Comparison of ENCODE assay signal across 13 cellular contexts in genomic region chr17:34305606-34306005, GRCh38. TPM values are rescaled to one million over a fixed set of nuclear protein-coding genes. Genes with fewer than 3 reads are reported as not detected.
DNase-seq lines count a peak whose midpoint lies in the region; ATAC-seq, FAIRE-seq and TF ChIP-seq lines count a peak whose summit lies in the region.
"Had no signal": no experiment of that assay in that cellular context is flagged by ENCODE, and none has a peak within 500 bp of the region (broad histone marks: within the 10 kb centered on the region; RNA-seq: fewer than 3 reads in every experiment).

No MANE protein-coding gene starts in this region.

- no peaks in the 10 kb centered on the region for H3K4me1 ChIP-seq in prostate gland (replicated peaks)

- H3K27me3 ChIP-seq in bronchial epithelial cell (ENCODE audit: control insufficient read depth, insufficient read depth, low read length) (no peaks in the 10 kb centered on the region), prostate gland (replicated peaks; ENCODE audit: insufficient read depth) (no peaks in the 10 kb centered on the region)

- H3K4me3 ChIP-seq in bronchial epithelial cell (ENCODE audit: low read depth, low read length) (no peak overlapping the region), prostate gland (no peak overlapping the region)
- H3K4me3 ChIP-seq: A549 had no signal

- TF ChIP-seq CTCF in bronchial epithelial cell (IDR thresholded peaks at IDR 0.05; ENCODE audit: insufficient read depth, low read length, severe bottlenecking) (no peak), prostate gland (IDR thresholded peaks at IDR 0.05) (no peak)

- no peak overlapping the region for H3K27ac ChIP-seq in prostate gland
- H3K27ac ChIP-seq: A549, C4-2B had no signal

- FAIRE-seq in bronchial epithelial cell (lab: Jason Lieb, UNC) = peak; percentile 94
- FAIRE-seq: A549 had no signal

- no peaks in the 10 kb centered on the region for H3K9me3 ChIP-seq in prostate gland
- H3K9me3 ChIP-seq: A549 had no signal

- no peaks in the 10 kb centered on the region for H3K36me3 ChIP-seq in bronchial epithelial cell (ENCODE audit: control insufficient read depth, insufficient read depth, low read length)
- no peaks in the 10 kb centered on the region for H3K36me3 ChIP-seq in prostate gland

- no peak for TF ChIP-seq POLR2A in prostate gland (IDR thresholded peaks at IDR 0.05)

- DNase-seq in EH (ENCODE audit: low read depth) (peak; percentile 50), bronchial epithelial cell (ENCODE audit: low read depth) (no peak), fibroblast of gingiva (ENCODE audit: low read depth) (peak; percentile 27), prostate gland (ENCODE audit: low spot score) (no peak)
- DNase-seq: H7, MM.1S, NCI-H1092 treated with DMSO at 0.1 percent for 48 hours, NCI-H524 had no signal

- ATAC-seq in GM19035 (IDR thresholded peaks at IDR 0.05; ENCODE audit: unreplicated experiment) = no peak
- ATAC-seq in HG03175 (IDR thresholded peaks at IDR 0.05; ENCODE audit: unreplicated experiment) = no peak

- intact Hi-C loops in prostate gland (cut with DNase I) = loop anchor here (2.0 kb wide), 1 partner anchor 105 kb away; no protein-coding TSS in a partner anchor

RNA-seq across cellular contexts. Expression of gene CCL8, which starts 13.6 kb away (rescaled TPM):
- total RNA-seq in bronchial epithelial cell (not detected in 2 replicates), prostate gland (not detected)
- total RNA-seq: H7, Right ventricle myocardium inferior had no signal

RNA-seq across cellular contexts. Expression of gene CCL11, which starts 20.1 kb away (rescaled TPM):
- total RNA-seq in bronchial epithelial cell = not detected in 2 replicates
- total RNA-seq in prostate gland = 1 to 10 TPM in 1 of 2 donors, not detected in 1; 1.1 TPM
- total RNA-seq: H7 had no signal

RNA-seq across cellular contexts. Expression of gene CCL7, which starts 35.6 kb away (rescaled TPM):
- not detected in 2 replicates for total RNA-seq in bronchial epithelial cell
- not detected for total RNA-seq in prostate gland
- total RNA-seq: H7, Right ventricle myocardium inferior had no signal

RNA-seq across cellular contexts. Expression of gene CCL2, which starts 50.5 kb away (rescaled TPM):
- total RNA-seq in bronchial epithelial cell (not detected in 2 replicates), prostate gland (10 to 100 TPM; 30.2 to 41.8 TPM)

RNA-seq across cellular contexts. Expression of gene CCL13, which starts 50.7 kb away (rescaled TPM):
- total RNA-seq in bronchial epithelial cell = not detected in 2 replicates
- not detected for total RNA-seq in prostate gland
- total RNA-seq: H7 had no signal

Comparison
In these comparisons a context has a peak if more than half of its experiments do, and no peak if none do; other contexts are left out.
1. DNase-seq: peak in EH (single experiment) and fibroblast of gingiva (single experiment); none in bronchial epithelial cell (single experiment) and prostate gland (single experiment).